Comparison of ENCODE assay signal across 8 cellular contexts in the genomic region with DNA sequence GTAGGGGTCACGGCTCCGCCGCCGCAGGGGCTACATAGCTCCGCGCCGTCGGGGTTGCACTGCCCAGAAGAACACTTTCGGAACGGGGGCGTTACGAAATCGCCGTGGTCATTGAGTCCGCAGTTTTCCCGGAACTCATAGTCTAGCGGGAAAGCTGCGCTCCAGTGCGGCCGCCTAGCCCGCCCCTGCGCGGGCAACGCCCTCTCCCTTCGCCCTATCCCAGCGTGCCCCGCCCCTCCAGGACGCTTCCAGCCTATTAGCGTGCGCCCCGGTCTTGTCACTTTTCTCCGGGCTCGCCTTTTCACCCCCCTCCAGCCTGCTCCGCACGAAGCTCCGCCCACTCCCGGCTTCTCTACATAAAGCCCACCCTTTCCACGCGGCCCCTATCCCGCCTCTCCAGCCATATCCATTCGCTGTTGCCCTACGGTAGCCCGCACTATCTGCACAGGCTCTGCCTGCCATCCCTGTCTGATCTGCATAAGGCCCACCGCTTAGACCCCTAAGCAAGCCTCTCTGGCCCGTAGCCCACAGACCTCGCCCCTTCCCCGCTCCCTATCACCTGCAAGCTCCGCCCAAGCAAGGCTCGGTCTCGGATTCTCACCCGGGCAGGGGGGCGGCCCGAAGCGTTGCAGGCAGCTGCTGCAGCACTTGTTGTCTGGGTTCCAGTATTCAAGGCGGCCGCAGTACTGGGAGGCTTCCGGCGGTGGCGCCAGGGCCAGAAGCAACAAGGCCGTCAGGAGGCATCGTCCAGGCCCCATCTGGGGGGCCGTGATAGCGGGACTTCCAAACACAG. TPM values are rescaled to one million over a fixed set of nuclear protein-coding genes. Genes with fewer than 3 reads are reported as not detected.
DNase-seq lines count a peak whose midpoint lies in the region; ATAC-seq and TF ChIP-seq lines count a peak whose summit lies in the region.

No MANE protein-coding gene starts in this region.

- H3K27me3 Mint-ChIP-seq in activated naive CD8-positive, alpha-beta T cell treated with anti-CD3 and anti-CD28 coated beads, Interleukin-2, amount 10 ng/mL, durations not matched to agents 7 days and 5 days, result no peaks in the 10 kb centered on the region
- H3K27me3 Mint-ChIP-seq in type B pancreatic cell, result no peaks in the 10 kb centered on the region

- ATAC-seq in HG02642 (IDR thresholded peaks at IDR 0.05; ENCODE audit: poor library complexity, unreplicated experiment), result peak; percentile 62
- peak; percentile 68 for ATAC-seq in activated naive CD8-positive, alpha-beta T cell treated with anti-CD3 and anti-CD28 coated beads, Interleukin-2, amount 10 ng/mL, durations not matched to agents 7 days and 5 days (ENCODE audit: low read depth)

- no peaks in the 10 kb centered on the region for H3K9me3 ChIP-seq in cardiac muscle cell (ENCODE audit: low read depth)

- no peak for TF ChIP-seq CTCF in GM12864 (IDR thresholded peaks at IDR 0.05; ENCODE audit: low read depth, low read length, missing control alignments)
- peak; percentile 32 for TF ChIP-seq CTCF in cardiac muscle cell (IDR thresholded peaks at IDR 0.05; ENCODE audit: low read depth, low read length)
- TF ChIP-seq CTCF in type B pancreatic cell (conservative IDR thresholded peaks at IDR 0.05), result no peak

- POLR2A ChIA-PET in activated naive CD8-positive, alpha-beta T cell treated with anti-CD3 and anti-CD28 coated beads, Interleukin-2, amount 10 ng/mL, durations not matched to agents 7 days and 5 days (lab: Charles Lee), result interaction anchor here (0.7 to 4.5 kb wide), 19 partner anchors 8 to 213 kb away, joined by 3 to 32 read pairs (median 3); partner anchors contain the start of genes COX6B1, HAUS5, KMT2B and LIN37

- peaks cover 13% of the 10 kb centered on the region for H3K36me3 Mint-ChIP-seq in activated naive CD8-positive, alpha-beta T cell treated with anti-CD3 and anti-CD28 coated beads, Interleukin-2, amount 10 ng/mL, durations not matched to agents 7 days and 5 days
- peaks cover 4% of the 10 kb centered on the region for H3K36me3 Mint-ChIP-seq in type B pancreatic cell

- H3K4me3 ChIP-seq in GM12864 (ENCODE audit: low read depth, low read length) (peak overlapping the region; percentile 65), cardiac muscle cell (peak overlapping the region; percentile 57)

- DNase-seq in GM12864 (ENCODE audit: low read depth), result peak; percentile 86
- DNase-seq in NCI-H1105 treated with DMSO at 0.1 percent for 48 hours (lab: John Stamatoyannopoulos, UW), result peak; percentile 98
- peak; percentile 95 for DNase-seq in SKM-1 treated with dmso at 0.1 percent for 144 hours (lab: John Stamatoyannopoulos, UW; ENCODE audit: unreplicated experiment)
- DNase-seq in activated naive CD8-positive, alpha-beta T cell treated with anti-CD3 and anti-CD28 coated beads, Interleukin-2, amount 10 ng/mL, durations not matched to agents 7 days and 5 days, result peak; percentile 95
- peak; percentile 99 to 100 for DNase-seq in cardiac muscle cell (ENCODE audit: low read depth in 1 of 2, low spot score in 1 of 2)
- DNase-seq in pons (ENCODE audit: low spot score), result peak; percentile 98
- peak; percentile 98 for DNase-seq in type B pancreatic cell (ENCODE audit: extremely low spot score, unreplicated experiment)

- H3K9me3 Mint-ChIP-seq in activated naive CD8-positive, alpha-beta T cell treated with anti-CD3 and anti-CD28 coated beads, Interleukin-2, amount 10 ng/mL, durations not matched to agents 7 days and 5 days, result no peaks in the 10 kb centered on the region
- H3K9me3 Mint-ChIP-seq in type B pancreatic cell, result no peaks in the 10 kb centered on the region

- peak overlapping the region; percentile 89 for H3K27ac Mint-ChIP-seq in activated naive CD8-positive, alpha-beta T cell treated with anti-CD3 and anti-CD28 coated beads, Interleukin-2, amount 10 ng/mL, durations not matched to agents 7 days and 5 days
- H3K27ac Mint-ChIP-seq in type B pancreatic cell, result peak overlapping the region; percentile 82

- H3K36me3 ChIP-seq in cardiac muscle cell, result peaks cover 11% of the 10 kb centered on the region

- peaks cover 3% of the 10 kb centered on the region for H3K4me1 ChIP-seq in cardiac muscle cell (ENCODE audit: low read depth)

- H3K4me3 Mint-ChIP-seq in activated naive CD8-positive, alpha-beta T cell treated with anti-CD3 and anti-CD28 coated beads, Interleukin-2, amount 10 ng/mL, durations not matched to agents 7 days and 5 days, result peak overlapping the region; percentile 96
- peak overlapping the region; percentile 90 for H3K4me3 Mint-ChIP-seq in type B pancreatic cell

- no peaks in the 10 kb centered on the region for H3K27me3 ChIP-seq in cardiac muscle cell

- peak overlapping the region; percentile 92 for H3K27ac ChIP-seq in cardiac muscle cell

- H3K4me1 Mint-ChIP-seq in activated naive CD8-positive, alpha-beta T cell treated with anti-CD3 and anti-CD28 coated beads, Interleukin-2, amount 10 ng/mL, durations not matched to agents 7 days and 5 days, result peaks cover 31% of the 10 kb centered on the region
- peaks cover 13% of the 10 kb centered on the region for H3K4me1 Mint-ChIP-seq in type B pancreatic cell (ENCODE audit: unreplicated experiment)

RNA-seq across cellular contexts. Expression of gene IGFLR1, which starts 1.6 kb away (rescaled TPM):
- 10 to 100 TPM; 63.0 to 63.4 TPM for total RNA-seq in activated naive CD8-positive, alpha-beta T cell treated with anti-CD3 and anti-CD28 coated beads, Interleukin-2, amount 10 ng/mL, durations not matched to agents 7 days and 5 days
- total RNA-seq in cardiac muscle cell, result 1.5 and 2.6 TPM in 2 replicates
- polyA plus RNA-seq in cardiac muscle cell, result 2.4 and 5.5 TPM in 2 replicates
- total RNA-seq in type B pancreatic cell (ENCODE audit: low replicate concordance), result 1.5 and 3.8 TPM in 2 replicates

RNA-seq across cellular contexts. Expression of gene U2AF1L4, which starts 4.6 kb away (rescaled TPM):
- 10 to 100 TPM; 31.9 to 33.1 TPM for total RNA-seq in activated naive CD8-positive, alpha-beta T cell treated with anti-CD3 and anti-CD28 coated beads, Interleukin-2, amount 10 ng/mL, durations not matched to agents 7 days and 5 days
- total RNA-seq in cardiac muscle cell (30.3 and 40.2 TPM in 2 replicates), type B pancreatic cell (ENCODE audit: low replicate concordance) (22.2 and 25.4 TPM in 2 replicates)
- polyA plus RNA-seq in cardiac muscle cell, result 45.5 and 61.7 TPM in 2 replicates

RNA-seq across cellular contexts. Expression of gene PSENEN, which starts 4.8 kb away (rescaled TPM):
- 10 to 100 TPM; 35.7 to 36.3 TPM for total RNA-seq in activated naive CD8-positive, alpha-beta T cell treated with anti-CD3 and anti-CD28 coated beads, Interleukin-2, amount 10 ng/mL, durations not matched to agents 7 days and 5 days
- total RNA-seq in cardiac muscle cell (43.7 and 65.4 TPM in 2 replicates), type B pancreatic cell (ENCODE audit: low replicate concordance) (74.2 and 85.4 TPM in 2 replicates)
- polyA plus RNA-seq in cardiac muscle cell, result 158 and 173 TPM in 2 replicates

RNA-seq across cellular contexts. Expression of gene LIN37, which starts 7.8 kb away (rescaled TPM):
- 10 to 100 TPM; 18.3 to 22.4 TPM for total RNA-seq in activated naive CD8-positive, alpha-beta T cell treated with anti-CD3 and anti-CD28 coated beads, Interleukin-2, amount 10 ng/mL, durations not matched to agents 7 days and 5 days
- total RNA-seq in cardiac muscle cell (16.0 and 16.8 TPM in 2 replicates), type B pancreatic cell (ENCODE audit: low replicate concordance) (15.5 and 17.9 TPM in 2 replicates)
- 11.4 and 16.3 TPM in 2 replicates for polyA plus RNA-seq in cardiac muscle cell

RNA-seq across cellular contexts. Expression of gene HSPB6, which starts 16.2 kb away (rescaled TPM):
- total RNA-seq in activated naive CD8-positive, alpha-beta T cell treated with anti-CD3 and anti-CD28 coated beads, Interleukin-2, amount 10 ng/mL, durations not matched to agents 7 days and 5 days, result under 1 TPM in 1 of 2 experiments, not detected in 1; 0.36 TPM
- total RNA-seq in cardiac muscle cell, result 0.51 and 2.5 TPM in 2 replicates
- 0.76 and 2.6 TPM in 2 replicates for polyA plus RNA-seq in cardiac muscle cell
- total RNA-seq in type B pancreatic cell (ENCODE audit: low replicate concordance), result 0.43 and 0.60 TPM in 2 replicates

Comparison
In these comparisons a context has a peak if more than half of its experiments do, and no peak if none do; other contexts are left out.
1. Peak in every context shown above with its lines: DNase-seq, ATAC-seq, H3K4me3 ChIP-seq and H3K27ac ChIP-seq.
2. RNA of gene IGFLR1, which starts 1.6 kb away (total RNA-seq): 63.0 to 63.4 TPM in activated naive CD8-positive, alpha-beta T cell treated with anti-CD3 and anti-CD28 coated beads, Interleukin-2, amount 10 ng/mL, durations not matched to agents 7 days and 5 days; 1.5 to 3.8 TPM in type B pancreatic cell and 1.5 to 2.6 TPM in cardiac muscle cell; every median in the first group is over 10 times any median in the second.